23 cellular contexts compared by ENCODE assay signal in the genomic region with DNA sequence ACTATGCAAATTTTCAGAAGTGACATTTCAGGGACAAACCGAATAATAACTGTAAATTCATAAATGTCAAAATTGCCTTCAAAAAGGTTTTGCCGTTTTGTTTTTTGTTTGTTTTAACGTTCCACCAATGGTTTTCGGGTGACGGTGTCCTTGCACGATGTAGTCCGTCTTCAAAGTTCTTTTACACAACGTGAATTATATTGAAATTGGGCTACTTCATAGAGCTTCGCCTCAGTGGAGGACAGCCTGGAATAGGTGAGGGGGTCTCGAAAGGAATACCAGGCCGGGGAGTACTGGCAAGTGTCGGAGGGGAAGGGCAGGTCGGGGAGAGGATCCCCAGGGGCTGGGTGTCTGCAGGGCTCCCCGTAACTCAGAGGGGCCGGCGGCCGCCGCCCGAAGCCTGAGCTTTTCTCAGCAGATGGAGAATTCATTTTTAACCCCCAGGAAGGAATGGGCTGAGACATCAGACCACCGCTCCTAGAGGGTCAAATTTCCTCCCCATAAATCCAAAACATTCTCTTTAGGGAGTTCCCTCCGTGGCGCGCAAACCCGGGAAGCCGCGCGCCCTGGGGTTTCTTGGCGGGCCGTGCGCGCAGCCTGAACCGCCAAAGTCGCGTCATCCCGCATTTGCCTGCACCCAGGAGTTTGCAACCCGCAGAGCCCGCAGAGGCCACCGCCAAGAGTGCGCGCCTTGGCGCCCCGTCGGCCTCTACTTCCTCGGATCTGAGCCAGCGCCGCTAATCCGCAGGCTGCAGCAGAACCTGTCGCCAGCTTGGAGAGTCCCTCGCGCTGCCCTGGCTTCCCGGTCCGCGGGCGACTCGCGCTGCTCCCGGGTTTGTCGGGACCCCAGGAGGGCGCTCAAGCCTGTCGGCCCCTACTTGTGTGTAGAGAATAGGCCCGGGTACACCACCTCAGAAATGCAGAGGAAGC. TPM values are rescaled to one million over a fixed set of nuclear protein-coding genes. Genes with fewer than 3 reads are reported as not detected.
DNase-seq lines count a peak whose midpoint lies in the region; ATAC-seq and TF ChIP-seq lines count a peak whose summit lies in the region.
"Had no signal": no experiment of that assay in that cellular context is flagged by ENCODE, and none has a peak within 500 bp of the region (broad histone marks: within the 10 kb centered on the region; RNA-seq: fewer than 3 reads in every experiment).

No MANE protein-coding gene starts in this region.

- no peaks in the 10 kb centered on the region for H3K36me3 ChIP-seq in mesodermal cell (ENCODE audit: control insufficient read depth, insufficient read depth, low read length)
- no peaks in the 10 kb centered on the region for H3K36me3 ChIP-seq in skeletal muscle satellite cell (ENCODE audit: insufficient read depth, low read length)
- H3K36me3 ChIP-seq in brain microvascular endothelial cell (replicated peaks) = no peaks in the 10 kb centered on the region
- H3K36me3 ChIP-seq: adrenal gland, thoracic aorta had no signal

- 5% methylated on average over 56 to 60 of the region's 61 CpGs for WGBS in mesodermal cell (ENCODE audit: insufficient coverage in 2 of 2), 2 experiments

- TF ChIP-seq CTCF in coronary artery (IDR thresholded peaks at IDR 0.05) = no peak
- TF ChIP-seq CTCF in brain microvascular endothelial cell (IDR thresholded peaks at IDR 0.05; ENCODE audit: low read depth, low read length, missing control alignments) = no peak

- in situ Hi-C loops in brain microvascular endothelial cell (cut with HindIII; ENCODE audit: low pct_ligation_motif_present, low sequenced_read_pairs) = no loop called here

- H3K27ac ChIP-seq in coronary artery = no peak overlapping the region
- H3K27ac ChIP-seq in mesodermal cell (ENCODE audit: low read depth, low read length, severe bottlenecking) = no peak overlapping the region
- H3K27ac ChIP-seq in brain microvascular endothelial cell = no peak overlapping the region
- H3K27ac ChIP-seq: adrenal gland, thoracic aorta had no signal

- H3K9me3 ChIP-seq in mesodermal cell (ENCODE audit: control insufficient read depth, low read length) = no peaks in the 10 kb centered on the region
- H3K9me3 ChIP-seq in skeletal muscle satellite cell (replicated peaks; ENCODE audit: low read length) = no peaks in the 10 kb centered on the region
- H3K9me3 ChIP-seq: adrenal gland, thoracic aorta had no signal

- H3K27me3 ChIP-seq in skeletal muscle satellite cell (ENCODE audit: control insufficient read depth, insufficient read depth, low read length) (peaks cover 79% of the 10 kb centered on the region), brain microvascular endothelial cell (replicated peaks) (peaks cover 76% of the 10 kb centered on the region)

- DNase-seq in NCI-H82 (lab: John Stamatoyannopoulos, UW) (peak; percentile 70), NCI-H82 treated with DMSO at 0.1 percent for 48 hours (lab: John Stamatoyannopoulos, UW; ENCODE audit: unreplicated experiment) (no peak), coronary artery (ENCODE audit: low spot score) (peak; percentile 40), NCI-H748 (lab: John Stamatoyannopoulos, UW; ENCODE audit: unreplicated experiment) (no peak), brain microvascular endothelial cell (no peak)
- DNase-seq: activated CD8-positive, alpha-beta T cell treated with anti-CD3 and anti-CD28 coated beads for 36 hours; DMS79 treated with DMSO at 0.1 percent for 48 hours; Kasumi-1; left cardiac atrium; NCI-H1417 treated with DMSO at 0.1 percent for 48 hours; NCI-H226; PC-3; stimulated activated CD4-positive, alpha-beta T cell treated with anti-CD3 and anti-CD28 coated beads, Interleukin-1b, Interleukin-23, amount 100 ng/mL, for 48 hours had no signal

- peak overlapping the region; percentile 60 for H3K4me2 ChIP-seq in skeletal muscle satellite cell (ENCODE audit: low read length)

- H3K4me3 ChIP-seq in coronary artery (no peak overlapping the region), mesodermal cell (ENCODE audit: extremely low read depth, insufficient read depth, low read length, poor library complexity, severe bottlenecking) (peak overlapping the region; percentile 20), skeletal muscle satellite cell (ENCODE audit: low read length) (no peak overlapping the region), brain microvascular endothelial cell (ENCODE audit: low read depth, low read length) (no peak overlapping the region)
- H3K4me3 ChIP-seq: adrenal gland, thoracic aorta had no signal

- no peak for ATAC-seq in GM18858 (IDR thresholded peaks at IDR 0.05; ENCODE audit: unreplicated experiment)
- ATAC-seq: activated CD8-positive, alpha-beta T cell treated with anti-CD3 and anti-CD28 coated beads for 36 hours; activated T-helper 17 cell treated with anti-CD3 and anti-CD28 coated beads, Interleukin-2, amount 50 U/mL, for 72 hours; PC-3 had no signal

- no peak overlapping the region for H3K9ac ChIP-seq in skeletal muscle satellite cell (ENCODE audit: low read depth, low read length)

- peaks cover 10% of the 10 kb centered on the region for H3K4me1 ChIP-seq in mesodermal cell (ENCODE audit: control insufficient read depth, insufficient read depth, low read length, poor library complexity, severe bottlenecking)
- no peaks in the 10 kb centered on the region for H3K4me1 ChIP-seq in skeletal muscle satellite cell (ENCODE audit: control insufficient read depth, insufficient read depth, low read length)
- H3K4me1 ChIP-seq: adrenal gland had no signal

RNA-seq across cellular contexts. Expression of a gene that starts 17.3 kb away (rescaled TPM):
- polyA plus RNA-seq in mesodermal cell (2013, experiment 1 of 2) = 6.1 TPM
- 5.8 TPM for polyA plus RNA-seq in mesodermal cell (2013, experiment 2 of 2)
- not detected in 2 replicates for total RNA-seq in skeletal muscle satellite cell (2012; rRNA removed)
- total RNA-seq: A172; activated CD8-positive, alpha-beta T cell treated with anti-CD3 and anti-CD28 coated beads for 36 hours; activated T-helper 17 cell treated with anti-CD3 and anti-CD28 coated beads, Interleukin-2, amount 50 U/mL, for 72 hours; left cardiac atrium; renal cortical epithelial cell; thoracic aorta had no signal
- polyA plus RNA-seq: CD14-positive monocyte, esophagus had no signal

RNA-seq across cellular contexts. Expression of a gene that starts 25.4 kb away (rescaled TPM):
- polyA plus RNA-seq in mesodermal cell (2013, experiment 1 of 2) = 2.6 TPM
- polyA plus RNA-seq in mesodermal cell (2013, experiment 2 of 2) = 3.5 TPM
- 0.22 TPM in 1 of 2 replicates, not detected in the other for total RNA-seq in skeletal muscle satellite cell (2012; rRNA removed)
- total RNA-seq: activated CD8-positive, alpha-beta T cell treated with anti-CD3 and anti-CD28 coated beads for 36 hours; activated T-helper 17 cell treated with anti-CD3 and anti-CD28 coated beads, Interleukin-2, amount 50 U/mL, for 72 hours; left cardiac atrium had no signal
- polyA plus RNA-seq: CD14-positive monocyte, esophagus had no signal

RNA-seq across cellular contexts. Expression of a gene that starts 40.2 kb away (rescaled TPM):
- 2.0 TPM for polyA plus RNA-seq in mesodermal cell (2013, experiment 1 of 2)
- 1.8 TPM for polyA plus RNA-seq in mesodermal cell (2013, experiment 2 of 2)
- 3.3 and 3.8 TPM in 2 replicates for total RNA-seq in skeletal muscle satellite cell (2012; rRNA removed)
- total RNA-seq: activated T-helper 17 cell treated with anti-CD3 and anti-CD28 coated beads, Interleukin-2, amount 50 U/mL, for 72 hours; left cardiac atrium had no signal
- polyA plus RNA-seq: CD14-positive monocyte, esophagus had no signal

RNA-seq across cellular contexts. Expression of a gene that starts 51.1 kb away (rescaled TPM):
- 5.6 TPM for polyA plus RNA-seq in mesodermal cell (2013, experiment 1 of 2)
- polyA plus RNA-seq in mesodermal cell (2013, experiment 2 of 2) = 6.2 TPM
- 8.5 and 9.4 TPM in 2 replicates for total RNA-seq in skeletal muscle satellite cell (2012; rRNA removed)
- total RNA-seq: activated CD8-positive, alpha-beta T cell treated with anti-CD3 and anti-CD28 coated beads for 36 hours; activated T-helper 17 cell treated with anti-CD3 and anti-CD28 coated beads, Interleukin-2, amount 50 U/mL, for 72 hours had no signal

RNA-seq across cellular contexts. Expression of a gene that starts 59.9 kb away (rescaled TPM):
- polyA plus RNA-seq in mesodermal cell (2013, experiment 1 of 2) = 11.6 TPM
- 11.2 TPM for polyA plus RNA-seq in mesodermal cell (2013, experiment 2 of 2)
- total RNA-seq in skeletal muscle satellite cell (2012; rRNA removed) = 14.6 and 20.3 TPM in 2 replicates
- total RNA-seq: activated CD8-positive, alpha-beta T cell treated with anti-CD3 and anti-CD28 coated beads for 36 hours; activated T-helper 17 cell treated with anti-CD3 and anti-CD28 coated beads, Interleukin-2, amount 50 U/mL, for 72 hours; left cardiac atrium; thoracic aorta had no signal

Comparison
In these comparisons a context has a peak if more than half of its experiments do, and no peak if none do; other contexts are left out.
1. DNase-seq: peak in NCI-H82 (single experiment) and coronary artery (single experiment); none in NCI-H82 treated with DMSO at 0.1 percent for 48 hours (single experiment), NCI-H748 (single experiment) and brain microvascular endothelial cell (single experiment).